In the genomic region with DNA sequence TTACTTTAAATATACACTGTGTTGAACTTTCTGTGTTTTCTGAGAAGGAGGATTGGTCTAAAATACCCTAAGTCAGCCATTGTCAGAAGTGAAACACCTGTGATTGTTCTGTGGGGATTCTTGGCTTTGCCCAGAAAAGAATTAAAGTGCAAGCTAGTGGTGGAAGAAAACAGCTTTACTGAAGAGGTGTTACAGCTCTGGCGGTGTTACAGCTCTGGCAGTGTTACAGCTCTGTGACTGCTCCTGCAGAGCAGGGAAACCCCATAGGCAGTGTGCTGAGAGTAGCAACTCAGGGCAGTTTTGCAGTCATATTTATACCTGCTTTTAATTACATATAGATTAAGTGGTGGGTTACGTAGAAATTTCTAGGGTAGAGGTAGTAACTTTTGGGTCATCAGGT, we compare ENCODE assay signal across 22 cellular contexts.
"Had no signal": no experiment of that assay in that cellular context is flagged by ENCODE, and none has a peak within 500 bp of the region (broad histone marks: within the 10 kb centered on the region; RNA-seq: fewer than 3 reads in every experiment).

No MANE protein-coding gene starts in this region.

- H3K36me3 Mint-ChIP-seq: activated CD8-positive, alpha-beta memory T cell treated with anti-CD3 and anti-CD28 coated beads, Interleukin-2, amount 10 ng/mL, durations not matched to agents 7 days and 5 days had no signal

- ATAC-seq: activated CD4-positive, CD25-positive, alpha-beta regulatory T cell treated with anti-CD3 and anti-CD28 coated beads, Interleukin-2, amount 50 U/mL, for 24 hours; activated CD8-positive, alpha-beta memory T cell treated with anti-CD3 and anti-CD28 coated beads, Interleukin-2, amount 10 ng/mL, durations not matched to agents 7 days and 5 days; activated naive CD4-positive, alpha-beta T cell treated with anti-CD3 and anti-CD28 coated beads, Interleukin-2, amount 50 U/mL, for 72 hours; activated naive CD8-positive, alpha-beta T cell treated with anti-CD3 and anti-CD28 coated beads, Interleukin-2, amount 50 U/mL, for 24 hours; body of pancreas had no signal

- H3K27ac ChIP-seq: ascending aorta, body of pancreas, SJSA1 had no signal

- H3K9me3 ChIP-seq: ascending aorta, body of pancreas, MG63, SJSA1 had no signal

- H3K27me3 ChIP-seq: ascending aorta, MG63 had no signal

- H3K4me1 ChIP-seq: ascending aorta, body of pancreas, SJSA1 had no signal

- H3K27ac Mint-ChIP-seq: activated CD8-positive, alpha-beta memory T cell treated with anti-CD3 and anti-CD28 coated beads, Interleukin-2, amount 10 ng/mL, durations not matched to agents 7 days and 5 days; activated naive CD4-positive, alpha-beta T cell treated with anti-CD3 and anti-CD28 coated beads, Interleukin-2, amount 50 U/mL, for 72 hours; activated naive CD8-positive, alpha-beta T cell treated with anti-CD3 and anti-CD28 coated beads, Interleukin-2, amount 50 U/mL, for 24 hours; activated T-cell treated with anti-CD3 and anti-CD28 coated beads, Interleukin-2, amount 50 U/mL, for 24 hours; T-helper 1 cell treated with Interleukin-12 subunit alpha and Interleukin-12 subunit beta and Interleukin-4 antibody, amounts not matched to agents 30 μg/mL and 1 μg/mL, for 36 hours had no signal

- H3K9me3 Mint-ChIP-seq: T-helper 1 cell treated with Interleukin-12 subunit alpha and Interleukin-12 subunit beta and Interleukin-4 antibody, amounts not matched to agents 30 μg/mL and 1 μg/mL, for 36 hours had no signal

- H3K4me1 Mint-ChIP-seq: activated CD8-positive, alpha-beta memory T cell treated with anti-CD3 and anti-CD28 coated beads, Interleukin-2, amount 10 ng/mL, durations not matched to agents 7 days and 5 days; activated naive CD8-positive, alpha-beta T cell treated with anti-CD3 and anti-CD28 coated beads, Interleukin-2, amount 50 U/mL, for 24 hours had no signal

- H3K4me3 Mint-ChIP-seq: activated CD8-positive, alpha-beta memory T cell treated with anti-CD3 and anti-CD28 coated beads, Interleukin-2, amount 10 ng/mL, durations not matched to agents 7 days and 5 days; activated naive CD8-positive, alpha-beta T cell treated with anti-CD3 and anti-CD28 coated beads, Interleukin-2, amount 50 U/mL, for 24 hours; activated T-cell treated with anti-CD3 and anti-CD28 coated beads, Interleukin-2, amount 50 U/mL, for 24 hours; T-helper 1 cell treated with Interleukin-12 subunit alpha and Interleukin-12 subunit beta and Interleukin-4 antibody, amounts not matched to agents 30 μg/mL and 1 μg/mL, for 36 hours had no signal

- H3K4me3 ChIP-seq: ascending aorta, body of pancreas, MG63, SJSA1 had no signal

- DNase-seq: activated CD4-positive, alpha-beta T cell treated with anti-CD3 and anti-CD28 coated beads for 4 hours; activated CD4-positive, alpha-beta T cell treated with anti-CD3 and anti-CD28 coated beads, Interleukin-2, amount 50 U/mL, for 48 hours; activated CD8-positive, alpha-beta memory T cell treated with anti-CD3 and anti-CD28 coated beads, Interleukin-2, amount 10 ng/mL, durations not matched to agents 7 days and 5 days; activated effector memory CD4-positive, alpha-beta T cell treated with anti-CD3 and anti-CD28 coated beads, Interleukin-2, amount 50 U/mL, for 16 hours; activated naive CD4-positive, alpha-beta T cell treated with Interleukin-2 at 50 U/mL for 16 hours; activated naive CD8-positive, alpha-beta T cell treated with anti-CD3 and anti-CD28 coated beads, Interleukin-2, amount 50 U/mL, for 24 hours; activated T-cell treated with anti-CD3 and anti-CD28 coated beads, Interleukin-2, amount 50 U/mL, for 24 hours; amniotic stem cell; body of pancreas; MG63; NCI-H1105; NCI-H1436; NCI-H1694 treated with DMSO at 0.1 percent for 48 hours; NCI-H2029 treated with DMSO at 0.1 percent for 48 hours; NCI-H446; NCI-H524; SHP77 had no signal

- H3K36me3 ChIP-seq: ascending aorta, MG63, SJSA1 had no signal
